13 cellular contexts compared by ENCODE assay signal in the genomic region with DNA sequence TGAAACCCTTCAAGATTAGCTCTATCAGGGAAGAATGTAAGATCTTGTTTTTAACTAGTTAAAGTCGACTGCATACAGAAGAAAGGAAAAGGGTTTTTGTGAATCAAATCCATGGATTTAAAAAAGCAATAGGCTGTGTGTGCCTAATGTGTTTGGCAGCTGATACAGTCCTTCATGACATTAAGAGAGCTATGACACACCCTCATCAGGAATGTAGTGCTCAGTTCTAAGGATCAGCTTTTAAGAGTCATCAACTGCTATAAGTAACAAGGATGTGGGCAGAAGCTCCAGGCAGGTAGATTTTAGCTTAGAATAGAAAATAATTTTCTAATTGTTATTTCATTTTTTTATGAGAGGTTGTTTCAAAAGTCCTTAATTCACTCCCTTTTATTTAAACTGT. TPM values are rescaled to one million over a fixed set of nuclear protein-coding genes. Genes with fewer than 3 reads are reported as not detected.
A peak's percentile ranks its signal among the peaks of the same experiment; 100 is the strongest.
DNase-seq lines count a peak whose midpoint lies in the region; ATAC-seq and TF ChIP-seq lines count a peak whose summit lies in the region.
"Had no signal": no experiment of that assay in that cellular context is flagged by ENCODE, and none has a peak within 500 bp of the region (broad histone marks: within the 10 kb centered on the region; RNA-seq: fewer than 3 reads in every experiment).

No MANE protein-coding gene starts in this region.

- no peaks in the 10 kb centered on the region for H3K4me1 ChIP-seq in Panc1 (ENCODE audit: control insufficient read depth, insufficient read depth, low read length)
- H3K4me1 ChIP-seq in fibroblast of lung (ENCODE audit: control insufficient read depth, extremely low read depth, insufficient read depth, low read length), result peaks cover 13% of the 10 kb centered on the region
- no peaks in the 10 kb centered on the region for H3K4me1 ChIP-seq in right lobe of liver
- H3K4me1 ChIP-seq: Caco-2 had no signal

- H3K27me3 ChIP-seq in Panc1 (ENCODE audit: control insufficient read depth, insufficient read depth, low read length) (no peaks in the 10 kb centered on the region), fibroblast of lung (ENCODE audit: control insufficient read depth, insufficient read depth, low read length) (no peaks in the 10 kb centered on the region), right lobe of liver (no peaks in the 10 kb centered on the region)

- H3K4me2 ChIP-seq in fibroblast of lung (ENCODE audit: extremely low read depth, insufficient read depth, low read length), result peak overlapping the region; percentile 27

- no peak overlapping the region for H3K9ac ChIP-seq in fibroblast of lung (ENCODE audit: insufficient read depth, low read length)

- 53% methylated on average over 1 of the region's 1 CpG for WGBS in right lobe of liver (ENCODE audit: insufficient coverage, low coverage, low lambda C conversion rate, missing lambda C conversion rate)

- no peak overlapping the region for H3K4me3 ChIP-seq in Panc1 (ENCODE audit: low read depth in 2 of 2, low read length in 2 of 2)
- H3K4me3 ChIP-seq in fibroblast of lung (replicated peaks in 1 of 4; ENCODE audit: control extremely low read depth in 1 of 4, insufficient read depth in 1 of 4, low read depth in 3 of 4, low read length in 4 of 4), result no peak overlapping the region
- H3K4me3 ChIP-seq in right lobe of liver, result no peak overlapping the region

- TF ChIP-seq POLR2A in right lobe of liver (IDR thresholded peaks at IDR 0.05), result no peak

- peak overlapping the region; percentile 4 for H2AFZ ChIP-seq in fibroblast of lung (ENCODE audit: low read length)

- no peaks in the 10 kb centered on the region for H3K36me3 ChIP-seq in Panc1 (ENCODE audit: control insufficient read depth, insufficient read depth, low read length)
- H3K36me3 ChIP-seq in fibroblast of lung (ENCODE audit: control insufficient read depth, insufficient read depth, low read length), result no peaks in the 10 kb centered on the region
- H3K36me3 ChIP-seq in right lobe of liver, result no peaks in the 10 kb centered on the region

- ATAC-seq in Panc1, result 0 out of 2 replicates have a peak, but pooled peaks have one; percentile 58
- no peak for ATAC-seq in right lobe of liver
- ATAC-seq: natural killer cell, T-helper 17 cell had no signal

- H3K27ac ChIP-seq in Panc1 (ENCODE audit: low read length) (no peak overlapping the region), fibroblast of lung (ENCODE audit: insufficient read depth, low read length) (no peak overlapping the region), right lobe of liver (no peak overlapping the region)

- no peak for TF ChIP-seq CTCF in Panc1 (IDR thresholded peaks at IDR 0.05)
- TF ChIP-seq CTCF in fibroblast of lung (conservative IDR thresholded peaks at IDR 0.05 in 1 of 2, IDR thresholded peaks at IDR 0.05 in 1 of 2; ENCODE audit: low read depth in 1 of 2, low read length in 2 of 2), result no peak
- no peak for TF ChIP-seq CTCF in right lobe of liver (IDR thresholded peaks at IDR 0.05)

- H3K9me3 ChIP-seq in Panc1 (ENCODE audit: control insufficient read depth, insufficient read depth, low read depth, low read length), result no peaks in the 10 kb centered on the region
- H3K9me3 ChIP-seq in fibroblast of lung (ENCODE audit: control insufficient read depth, insufficient read depth, low read depth, low read length), result no peaks in the 10 kb centered on the region
- no peaks in the 10 kb centered on the region for H3K9me3 ChIP-seq in right lobe of liver
- H3K9me3 ChIP-seq: Caco-2 had no signal

- H3K79me2 ChIP-seq in fibroblast of lung (ENCODE audit: control insufficient read depth, insufficient read depth, low read length), result no peaks in the 10 kb centered on the region

- CTCF ChIA-PET in Panc1 (lab: Charles Lee), result no interaction called here

- no peaks in the 10 kb centered on the region for H4K20me1 ChIP-seq in fibroblast of lung (ENCODE audit: control insufficient read depth, extremely low read depth, insufficient read depth, low read length)

- no TSS peak for BruUV-seq in Panc1 (replicated peaks; lab: Mats Ljungman, UMichigan)

- intact Hi-C loops in Panc1 (cut with micrococcal nuclease; ENCODE audit: unreplicated experiment) (no loop called here), right lobe of liver (cut with DNase I) (no loop called here)

- in situ Hi-C loops in Panc1 (cut with HindIII; ENCODE audit: low pct_unique_long_range_greater_than_20kb, low sequenced_read_pairs), result no loop called here

- DNase-seq in GM04504 (ENCODE audit: low read depth) (peak; percentile 30), Panc1 (ENCODE audit: low read depth, low spot score) (no peak), fibroblast of lung (ENCODE audit: low read depth in 2 of 2) (peak; percentile 55 to 87), putamen (ENCODE audit: low spot score) (peak; percentile 8), right lobe of liver (no peak), GM19238 (ENCODE audit: insufficient read length, low spot score) (no peak), cerebellum (ENCODE audit: low spot score) (no peak), occipital lobe (lab: John Stamatoyannopoulos, UW) (no peak)
- DNase-seq: activated naive CD4-positive, alpha-beta T cell treated with anti-CD3 and anti-CD28 coated beads, Interleukin-2, amount 50 U/mL, for 16 hours; Caco-2; natural killer cell; NCI-H1092 treated with DMSO at 0.1 percent for 48 hours; T-helper 17 cell had no signal

- POLR2A ChIA-PET in Panc1 (lab: Charles Lee), result no interaction called here

RNA-seq across cellular contexts. Expression of gene PPP1R1C, which starts 52.9 kb away (rescaled TPM):
- total RNA-seq in Panc1 (2021; ENCODE audit: unreplicated experiment) (2.6 TPM), fibroblast of lung (0.50 and 0.77 TPM in 2 replicates), right lobe of liver (10 to 100 TPM in 2 of 6 experiments, 1 to 10 TPM in 4; 1.8 to 22.2 (median 8.8) TPM), cerebellum (3.1 TPM), occipital lobe (2.7 TPM)
- polyA plus RNA-seq in Panc1 (2012; ENCODE audit: insufficient read length), result 1.1 TPM
- polyA plus RNA-seq in fibroblast of lung, result 0.57 and 0.70 TPM in 2 replicates
- 0.60 and 0.92 TPM in 2 replicates for polyA plus RNA-seq in fibroblast of lung (2012)
- polyA minus RNA-seq in fibroblast of lung (ENCODE audit: low replicate concordance), result not detected in 2 replicates
- total RNA-seq: natural killer cell, T-helper 17 cell had no signal

Comparison
In these comparisons a context has a peak if more than half of its experiments do, and no peak if none do; other contexts are left out.
1. DNase-seq: peak in GM04504 (single experiment), fibroblast of lung (2 of 2) and putamen (single experiment); none in Panc1 (single experiment), right lobe of liver (0 of 3), GM19238 (single experiment), cerebellum (single experiment) and occipital lobe (single experiment).